ENCODE assay signal across 8 cellular contexts in genomic region chr3:184371570-184372018, GRCh38.
A peak's percentile ranks its signal among the peaks of the same experiment; 100 is the strongest.
DNase-seq lines count a peak whose midpoint lies in the region; ATAC-seq and TF ChIP-seq lines count a peak whose summit lies in the region.

No MANE protein-coding gene starts in this region.

- ATAC-seq in HG02973 (IDR thresholded peaks at IDR 0.05; ENCODE audit: unreplicated experiment) (peak; percentile 80), HG02588 (IDR thresholded peaks at IDR 0.05; ENCODE audit: unreplicated experiment) (no peak)

- peak; percentile 91 for TF ChIP-seq CTCF in GM12865 (IDR thresholded peaks at IDR 0.05; ENCODE audit: insufficient read depth, low read depth, low read length, missing control alignments)

- H3K4me3 ChIP-seq in GM12865 (ENCODE audit: low read depth, low read length), result no peak overlapping the region

- DNase-seq in GM12865 (ENCODE audit: low read depth) (peak; percentile 79), NCI-H2107 (lab: John Stamatoyannopoulos, UW) (peak; percentile 94), T1000 (lab: John Stamatoyannopoulos, UW) (peak; percentile 64), brain pericyte (ENCODE audit: low read depth, low spot score) (peak; percentile 81), iPS-NIHi11 (ENCODE audit: low spot score) (peak; percentile 89)
- peak; percentile 41 to 45 for DNase-seq in stimulated activated CD4-positive, alpha-beta T cell treated with anti-CD3 and anti-CD28 coated beads, Interleukin-12 subunit alpha, Interleukin-12 subunit beta, amount 100 ng/mL, for 24 hours (ENCODE audit: low read depth in 2 of 2)

Comparison
In these comparisons a context has a peak if more than half of its experiments do, and no peak if none do; other contexts are left out.
1. DNase-seq: peak in every context shown above with its lines; median percentile 94 in NCI-H2107; 89 in iPS-NIHi11; 81 in brain pericyte; 79 in GM12865; 64 in T1000; 43 in stimulated activated CD4-positive, alpha-beta T cell treated with anti-CD3 and anti-CD28 coated beads, Interleukin-12 subunit alpha, Interleukin-12 subunit beta, amount 100 ng/mL, for 24 hours.